11 cellular contexts compared by ENCODE assay signal in genomic region chrX:130098202-130098552, GRCh38. TPM values are rescaled to one million over a fixed set of nuclear protein-coding genes. Genes with fewer than 3 reads are reported as not detected.
DNase-seq lines count a peak whose midpoint lies in the region; ATAC-seq and TF ChIP-seq lines count a peak whose summit lies in the region.
"Had no signal": no experiment of that assay in that cellular context is flagged by ENCODE, and none has a peak within 500 bp of the region (broad histone marks: within the 10 kb centered on the region; RNA-seq: fewer than 3 reads in every experiment).

No MANE protein-coding gene starts in this region.

- POLR2A ChIA-PET in activated CD8-positive, alpha-beta T cell treated with anti-CD3 and anti-CD28 coated beads, Interleukin-2, amount 10 ng/mL, durations not matched to agents 7 days and 5 days (lab: Charles Lee): no interaction called here

- H3K36me3 Mint-ChIP-seq in activated naive CD4-positive, alpha-beta T cell treated with anti-CD3 and anti-CD28 coated beads, Interleukin-2, amount 10 ng/mL, durations not matched to agents 7 days and 5 days: peaks cover 23% of the 10 kb centered on the region
- peaks cover 15% of the 10 kb centered on the region for H3K36me3 Mint-ChIP-seq in activated CD8-positive, alpha-beta T cell treated with anti-CD3 and anti-CD28 coated beads, Interleukin-2, amount 10 ng/mL, durations not matched to agents 7 days and 5 days (ENCODE audit: low read depth)
- H3K36me3 Mint-ChIP-seq in type B pancreatic cell: peaks cover 6% of the 10 kb centered on the region

- H3K27ac Mint-ChIP-seq in activated naive CD4-positive, alpha-beta T cell treated with anti-CD3 and anti-CD28 coated beads, Interleukin-2, amount 10 ng/mL, durations not matched to agents 7 days and 5 days: peak overlapping the region; percentile 77
- H3K27ac Mint-ChIP-seq in activated CD8-positive, alpha-beta T cell treated with anti-CD3 and anti-CD28 coated beads, Interleukin-2, amount 10 ng/mL, durations not matched to agents 7 days and 5 days: peak overlapping the region; percentile 47
- peak overlapping the region; percentile 75 for H3K27ac Mint-ChIP-seq in type B pancreatic cell

- no peaks in the 10 kb centered on the region for H3K27me3 ChIP-seq in lower lobe of right lung (ENCODE audit: low read depth)
- H3K27me3 ChIP-seq in adrenal gland: no peaks in the 10 kb centered on the region
- H3K27me3 ChIP-seq: SJCRH30 had no signal

- H3K4me3 ChIP-seq in lower lobe of right lung (no peak overlapping the region), adrenal gland (no peak overlapping the region)
- H3K4me3 ChIP-seq: SJCRH30 had no signal

- TF ChIP-seq POLR2A in adrenal gland (IDR thresholded peaks at IDR 0.05): no peak

- H3K36me3 ChIP-seq in lower lobe of right lung: no peaks in the 10 kb centered on the region
- no peaks in the 10 kb centered on the region for H3K36me3 ChIP-seq in adrenal gland (replicated peaks in 1 of 2)
- H3K36me3 ChIP-seq: SJCRH30 had no signal

- peaks cover 80% of the 10 kb centered on the region for H3K4me1 Mint-ChIP-seq in activated naive CD4-positive, alpha-beta T cell treated with anti-CD3 and anti-CD28 coated beads, Interleukin-2, amount 10 ng/mL, durations not matched to agents 7 days and 5 days
- peaks cover 73% of the 10 kb centered on the region for H3K4me1 Mint-ChIP-seq in activated CD8-positive, alpha-beta T cell treated with anti-CD3 and anti-CD28 coated beads, Interleukin-2, amount 10 ng/mL, durations not matched to agents 7 days and 5 days (ENCODE audit: low read depth)
- peaks cover 9% of the 10 kb centered on the region for H3K4me1 Mint-ChIP-seq in type B pancreatic cell (ENCODE audit: unreplicated experiment)

- intact Hi-C loops in lower lobe of right lung (cut with DNase I) (no loop called here), adrenal gland (cut with DNase I) (no loop called here)

- CTCF ChIA-PET in activated naive CD4-positive, alpha-beta T cell treated with anti-CD3 and anti-CD28 coated beads, Interleukin-2, amount 10 ng/mL, durations not matched to agents 7 days and 5 days (lab: Charles Lee): interaction anchor here (1.7 kb wide), 1 partner anchor 16 kb away, joined by 3 read pairs; no protein-coding TSS in a partner anchor
- CTCF ChIA-PET in activated CD8-positive, alpha-beta T cell treated with anti-CD3 and anti-CD28 coated beads, Interleukin-2, amount 10 ng/mL, durations not matched to agents 7 days and 5 days (lab: Charles Lee): interaction anchor here (1.0 kb wide), 1 partner anchor 18 kb away, joined by 4 read pairs; no protein-coding TSS in a partner anchor

- H3K9me3 ChIP-seq in lower lobe of right lung (no peaks in the 10 kb centered on the region), adrenal gland (replicated peaks in 1 of 3) (no peaks in the 10 kb centered on the region)
- H3K9me3 ChIP-seq: SJCRH30 had no signal

- H3K4me3 Mint-ChIP-seq in activated naive CD4-positive, alpha-beta T cell treated with anti-CD3 and anti-CD28 coated beads, Interleukin-2, amount 10 ng/mL, durations not matched to agents 7 days and 5 days: peak overlapping the region; percentile 31
- no peak overlapping the region for H3K4me3 Mint-ChIP-seq in activated CD8-positive, alpha-beta T cell treated with anti-CD3 and anti-CD28 coated beads, Interleukin-2, amount 10 ng/mL, durations not matched to agents 7 days and 5 days
- peak overlapping the region; percentile 56 for H3K4me3 Mint-ChIP-seq in type B pancreatic cell

- H3K9me3 Mint-ChIP-seq in activated naive CD4-positive, alpha-beta T cell treated with anti-CD3 and anti-CD28 coated beads, Interleukin-2, amount 10 ng/mL, durations not matched to agents 7 days and 5 days: no peaks in the 10 kb centered on the region
- H3K9me3 Mint-ChIP-seq in activated CD8-positive, alpha-beta T cell treated with anti-CD3 and anti-CD28 coated beads, Interleukin-2, amount 10 ng/mL, durations not matched to agents 7 days and 5 days (ENCODE audit: insufficient read depth): no peaks in the 10 kb centered on the region
- H3K9me3 Mint-ChIP-seq in type B pancreatic cell: no peaks in the 10 kb centered on the region

- WGBS in adrenal gland, 4 donors: 39 to 58% (median 56%) methylated on average over 5 of the region's 5 CpGs; no CpG with 5 or more reads in 1 of the 4 donors

- no peak for ATAC-seq in activated CD8-positive, alpha-beta T cell treated with anti-CD3 and anti-CD28 coated beads, Interleukin-2, amount 10 ng/mL, durations not matched to agents 7 days and 5 days
- peak; percentile 51 to 61 for ATAC-seq in lower lobe of right lung
- no peak for ATAC-seq in activated CD4-positive, CD25-positive, alpha-beta regulatory T cell treated with anti-CD3 and anti-CD28 coated beads, Interleukin-2, amount 50 U/mL, for 24 hours

- peaks cover 32% of the 10 kb centered on the region for H3K4me1 ChIP-seq in lower lobe of right lung
- H3K4me1 ChIP-seq in adrenal gland (replicated peaks in 1 of 2): peaks cover 0 to 15% of the 10 kb centered on the region in 2 donors

- TF ChIP-seq CTCF in lower lobe of right lung (IDR thresholded peaks at IDR 0.05): no peak
- no peak for TF ChIP-seq CTCF in type B pancreatic cell (conservative IDR thresholded peaks at IDR 0.05)
- no peak for TF ChIP-seq CTCF in adrenal gland (IDR thresholded peaks at IDR 0.05)

- H3K27me3 Mint-ChIP-seq in activated naive CD4-positive, alpha-beta T cell treated with anti-CD3 and anti-CD28 coated beads, Interleukin-2, amount 10 ng/mL, durations not matched to agents 7 days and 5 days: no peaks in the 10 kb centered on the region
- H3K27me3 Mint-ChIP-seq in activated CD8-positive, alpha-beta T cell treated with anti-CD3 and anti-CD28 coated beads, Interleukin-2, amount 10 ng/mL, durations not matched to agents 7 days and 5 days (ENCODE audit: low read depth): no peaks in the 10 kb centered on the region
- H3K27me3 Mint-ChIP-seq in type B pancreatic cell: no peaks in the 10 kb centered on the region

- H3K27ac ChIP-seq in lower lobe of right lung (peak overlapping the region; percentile 53), adrenal gland (peak overlapping the region in 1 of 5 donors; percentile 22)
- H3K27ac ChIP-seq: SJCRH30 had no signal

- no peak for DNase-seq in activated naive CD4-positive, alpha-beta T cell treated with anti-CD3 and anti-CD28 coated beads, Interleukin-2, amount 10 ng/mL, durations not matched to agents 7 days and 5 days
- DNase-seq in activated naive CD4-positive, alpha-beta T cell treated with Interleukin-2 at 50 U/mL for 16 hours: no peak
- DNase-seq in activated CD8-positive, alpha-beta T cell treated with anti-CD3 and anti-CD28 coated beads, Interleukin-2, amount 10 ng/mL, durations not matched to agents 7 days and 5 days: no peak
- DNase-seq in lower lobe of right lung (no peak), type B pancreatic cell (ENCODE audit: extremely low spot score, unreplicated experiment) (no peak), adrenal gland (no peak), hippocampal formation (lab: John Stamatoyannopoulos, UW) (no peak)
- DNase-seq: left cardiac atrium, NCI-H2227 treated with DMSO at 0.1 percent for 48 hours had no signal

RNA-seq across cellular contexts. Expression of gene ELF4, which starts 12.1 kb away (rescaled TPM):
- 10 to 100 TPM; 38.2 to 39.0 TPM for total RNA-seq in activated CD8-positive, alpha-beta T cell treated with anti-CD3 and anti-CD28 coated beads, Interleukin-2, amount 10 ng/mL, durations not matched to agents 7 days and 5 days
- 24.1 TPM for total RNA-seq in lower lobe of right lung
- 7.8 and 20.6 TPM in 2 replicates for total RNA-seq in type B pancreatic cell (ENCODE audit: low replicate concordance)
- 1 to 10 TPM; 2.7 to 8.8 (median 7.5) TPM for total RNA-seq in adrenal gland
- 1 to 10 TPM; 3.1 to 4.5 (median 3.5) TPM for polyA plus RNA-seq in adrenal gland

Comparison
In these comparisons a context has a peak if more than half of its experiments do, and no peak if none do; other contexts are left out.
1. ATAC-seq: peak in lower lobe of right lung (2 of 2); none in activated CD8-positive, alpha-beta T cell treated with anti-CD3 and anti-CD28 coated beads, Interleukin-2, amount 10 ng/mL, durations not matched to agents 7 days and 5 days (single experiment) and activated CD4-positive, CD25-positive, alpha-beta regulatory T cell treated with anti-CD3 and anti-CD28 coated beads, Interleukin-2, amount 50 U/mL, for 24 hours (0 of 2).
2. Peak in every context shown above with its lines, with median percentiles within 50 percentile points of each other: H3K27ac Mint-ChIP-seq.